ENCODE assay signal across 35 cellular contexts in the genomic region with DNA sequence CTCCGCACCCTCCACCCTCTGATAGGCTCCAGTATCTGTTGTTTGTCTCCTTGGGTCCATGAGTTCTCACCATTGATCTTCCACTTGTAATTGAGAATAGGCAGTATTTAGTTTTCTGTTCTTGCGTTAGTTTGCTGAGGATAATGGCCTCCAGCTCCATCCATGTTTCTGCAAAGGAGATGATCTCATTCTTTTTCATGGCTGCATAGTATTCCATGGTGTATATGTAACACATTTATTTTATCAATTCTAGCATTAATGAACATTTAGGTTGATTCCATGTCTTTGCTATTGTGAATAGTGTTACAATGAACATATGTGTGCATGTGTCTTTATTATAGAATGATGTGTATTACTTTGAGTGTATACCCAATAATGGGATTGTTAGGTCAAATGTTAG.
DNase-seq lines count a peak whose midpoint lies in the region; ATAC-seq, FAIRE-seq and TF ChIP-seq lines count a peak whose summit lies in the region.
"Had no signal": no experiment of that assay in that cellular context is flagged by ENCODE, and none has a peak within 500 bp of the region (broad histone marks: within the 10 kb centered on the region; RNA-seq: fewer than 3 reads in every experiment).

No MANE protein-coding gene starts in this region.

- H3K9me3 ChIP-seq in HEK293 (ENCODE audit: control insufficient read depth, insufficient read depth, low read depth, low read length) (no peaks in the 10 kb centered on the region), K562 (replicated peaks; ENCODE audit: control insufficient read depth, insufficient read depth, low read depth, low read length) (no peaks in the 10 kb centered on the region), H1 (ENCODE audit: insufficient read depth in 2 of 2, low read depth in 1 of 2, low read length in 1 of 2) (no peaks in the 10 kb centered on the region; a peak in 1 of 4 replicates)
- H3K9me3 ChIP-seq: A549; BE2C; BLaER1; BLaER1 treated with 17β-estradiol and CSF1 and Interleukin-3, amounts not matched to agents 10 nM and 100 nM; Caco-2 had no signal

- no peak overlapping the region for H2BK120ac ChIP-seq in H1 (replicated peaks; ENCODE audit: low read depth, low read length)

- peaks cover 10% of the 10 kb centered on the region for H3K4me1 Mint-ChIP-seq in type B pancreatic cell (ENCODE audit: unreplicated experiment)
- H3K4me1 Mint-ChIP-seq: B cell; CD14-positive monocyte; CD4-positive, alpha-beta memory T cell; CD4-positive, CD25-positive, alpha-beta regulatory T cell; CD8-positive, alpha-beta memory T cell had no signal

- no peak overlapping the region for H2AK5ac ChIP-seq in H1 (ENCODE audit: low read depth, low read length)

- H3K36me3 ChIP-seq in HEK293 (ENCODE audit: control insufficient read depth in 2 of 2, insufficient read depth in 1 of 2, low read length in 2 of 2) (no peaks in the 10 kb centered on the region), K562 (ENCODE audit: control insufficient read depth, insufficient read depth, low read length) (no peaks in the 10 kb centered on the region), H1 (ENCODE audit: control insufficient read depth in 2 of 4, insufficient read depth in 4 of 4, low read length in 3 of 4) (no peaks in the 10 kb centered on the region)
- H3K36me3 ChIP-seq: BE2C; BLaER1; BLaER1 treated with 17β-estradiol and CSF1 and Interleukin-3, amounts not matched to agents 10 nM and 100 nM had no signal

- no peak overlapping the region for H3K56ac ChIP-seq in H1 (replicated peaks; ENCODE audit: insufficient read length, low read depth, low read length)

- ATAC-seq in K562 (no peak), GM21723 (IDR thresholded peaks at IDR 0.05; ENCODE audit: unreplicated experiment) (no peak)
- ATAC-seq: A549; CD8-positive, alpha-beta T cell had no signal

- H3K27me3 ChIP-seq in K562 (ENCODE audit: control insufficient read depth in 2 of 2, insufficient read depth in 2 of 2, low read length in 2 of 2): no peaks in the 10 kb centered on the region
- H3K27me3 ChIP-seq in H1 (replicated peaks in 1 of 4; ENCODE audit: control insufficient read depth in 3 of 4, extremely low read depth in 1 of 4, insufficient read depth in 3 of 4, low read length in 3 of 4): no peaks in the 10 kb centered on the region
- H3K27me3 ChIP-seq: BE2C; BLaER1; BLaER1 treated with 17β-estradiol and CSF1 and Interleukin-3, amounts not matched to agents 10 nM and 100 nM had no signal

- FAIRE-seq in K562 (lab: Jason Lieb, UNC) (no peak), H1 (lab: Jason Lieb, UNC) (no peak), GM12891 (lab: Jason Lieb, UNC) (no peak)
- FAIRE-seq: A204.1, A549, D721Med had no signal

- no peak overlapping the region for H3K14ac ChIP-seq in H1 (ENCODE audit: insufficient read length)

- no peak overlapping the region for H2BK5ac ChIP-seq in H1 (ENCODE audit: low read depth, low read length)

- DNase-seq in K562 (ENCODE audit: extremely low read depth in 1 of 4, low spot score in 3 of 4) (no peak), H1 (ENCODE audit: low read depth in 1 of 2, low spot score in 2 of 2) (no peak), type B pancreatic cell (ENCODE audit: extremely low spot score, unreplicated experiment) (no peak), GM12891 (ENCODE audit: insufficient read length, low spot score) (no peak)
- DNase-seq: 8988T; ACHN; AML-193; BE2C; C1 segment of cervical spinal cord; Caco-2; Calu3; CD4-positive, alpha-beta memory T cell; CD4-positive, alpha-beta T cell; CD4-positive, CD25-positive, alpha-beta regulatory T cell; CD8-positive, alpha-beta memory T cell; CD8-positive, alpha-beta T cell; COR-L47; DMS 273 treated with DMSO at 0.1 percent for 48 hours; DMS153; DMS53; DMS79; DMS79 treated with DMSO at 0.1 percent for 48 hours; DND-41; EL had no signal

- no peaks in the 10 kb centered on the region for H3K36me3 Mint-ChIP-seq in type B pancreatic cell
- H3K36me3 Mint-ChIP-seq: CD14-positive monocyte; CD4-positive, alpha-beta memory T cell; CD4-positive, CD25-positive, alpha-beta regulatory T cell; CD8-positive, alpha-beta memory T cell; CD8-positive, alpha-beta T cell had no signal

- TF ChIP-seq CTCF in HEK293 (tag by site-specific recombination; IDR thresholded peaks at IDR 0.05) (no peak), K562 (IDR thresholded peaks at IDR 0.05 in 2 of 3, conservative IDR thresholded peaks at IDR 0.05 in 1 of 3; ENCODE audit: insufficient read depth in 2 of 3, low read depth in 1 of 3, low read length in 3 of 3) (no peak), H1 (IDR thresholded peaks at IDR 0.05; ENCODE audit: control extremely low read depth in 1 of 3, insufficient read depth in 1 of 3, low read depth in 1 of 3, low read length in 3 of 3) (no peak), type B pancreatic cell (conservative IDR thresholded peaks at IDR 0.05) (no peak)

- no peaks in the 10 kb centered on the region for H3K79me2 ChIP-seq in K562 (ENCODE audit: control insufficient read depth, insufficient read depth, low read length)
- H3K79me2 ChIP-seq in H1 (ENCODE audit: control insufficient read depth in 1 of 2, insufficient read depth in 2 of 2, low read length in 2 of 2): no peaks in the 10 kb centered on the region

- no peaks in the 10 kb centered on the region for H3K79me1 ChIP-seq in H1 (ENCODE audit: low read depth, low read length)

- no peak overlapping the region for H3K23ac ChIP-seq in H1 (ENCODE audit: insufficient read length)

- H3K4me2 ChIP-seq in K562 (ENCODE audit: insufficient read depth, low read length) (no peak overlapping the region), H1 (ENCODE audit: insufficient read depth in 1 of 2, low read depth in 2 of 2, low read length in 2 of 2) (no peak overlapping the region)
- H3K4me2 ChIP-seq: A549; BLaER1; BLaER1 treated with 17β-estradiol and CSF1 and Interleukin-3, amounts not matched to agents 10 nM and 100 nM had no signal

- H3K4me1 ChIP-seq in HEK293 (ENCODE audit: control insufficient read depth, insufficient read depth, low read length): no peaks in the 10 kb centered on the region
- H3K4me1 ChIP-seq in K562 (replicated peaks in 1 of 2; ENCODE audit: control insufficient read depth in 2 of 2, insufficient read depth in 2 of 2, low read length in 2 of 2): no peaks in the 10 kb centered on the region
- no peaks in the 10 kb centered on the region for H3K4me1 ChIP-seq in H1 (replicated peaks in 1 of 4; ENCODE audit: control insufficient read depth in 3 of 4, insufficient read depth in 4 of 4, low read length in 3 of 4)
- H3K4me1 ChIP-seq: BE2C; BLaER1; BLaER1 treated with 17β-estradiol and CSF1 and Interleukin-3, amounts not matched to agents 10 nM and 100 nM; Caco-2 had no signal

- no peak overlapping the region for H4K5ac ChIP-seq in H1 (ENCODE audit: insufficient read length, low read depth, low read length)

- POLR2A ChIA-PET in HEK293 (lab: Yijun Ruan, JAX): no interaction called here
- POLR2A ChIA-PET in K562 (lab: Yijun Ruan, JAX): no interaction called here
- POLR2A ChIA-PET in H1 (lab: Charles Lee; ENCODE audit: partially characterized antibody): no interaction called here

- H3K4me3 ChIP-seq in HEK293 (ENCODE audit: low read depth, low read length): no peak overlapping the region
- no peak overlapping the region for H3K4me3 ChIP-seq in K562
- no peak overlapping the region for H3K4me3 ChIP-seq in H1 (ENCODE audit: extremely low read depth in 1 of 4, insufficient read depth in 2 of 4, low read depth in 3 of 4, low read length in 4 of 4)
- H3K4me3 ChIP-seq: A549; BLaER1; BLaER1 treated with 17β-estradiol and CSF1 and Interleukin-3, amounts not matched to agents 10 nM and 100 nM had no signal

- H3K18ac ChIP-seq in H1 (ENCODE audit: extremely low read depth, low read length): no peak overlapping the region

- H3K9ac ChIP-seq in K562 (ENCODE audit: insufficient read depth in 1 of 2, low read depth in 2 of 2, low read length in 2 of 2) (no peak overlapping the region), H1 (replicated peaks in 1 of 4; ENCODE audit: extremely low read depth in 1 of 4, low read depth in 3 of 4, low read length in 3 of 4) (no peak overlapping the region)
- H3K9ac ChIP-seq: BLaER1; BLaER1 treated with 17β-estradiol and CSF1 and Interleukin-3, amounts not matched to agents 10 nM and 100 nM had no signal

- in situ Hi-C loops in K562 (cut with MboI): no loop called here

- intact Hi-C loops in K562 (cut with micrococcal nuclease): no loop called here

- peaks cover 4% of the 10 kb centered on the region for H3K27me3 Mint-ChIP-seq in type B pancreatic cell
- H3K27me3 Mint-ChIP-seq: B cell; CD4-positive, alpha-beta memory T cell; CD4-positive, alpha-beta T cell; CD4-positive, CD25-positive, alpha-beta regulatory T cell; CD8-positive, alpha-beta memory T cell had no signal

- no peak overlapping the region for H3K4ac ChIP-seq in H1 (replicated peaks; ENCODE audit: insufficient read length, low read depth, low read length)

- H4K8ac ChIP-seq in H1 (ENCODE audit: extremely low read depth, insufficient read depth, low read length): no peak overlapping the region

- TF ChIP-seq RAD21 in K562 (CRISPR knock-in tag; conservative IDR thresholded peaks at IDR 0.05 in 1 of 2, IDR thresholded peaks at IDR 0.05 in 1 of 2) (no peak), H1 (IDR thresholded peaks at IDR 0.05 in 1 of 2, conservative IDR thresholded peaks at IDR 0.05 in 1 of 2; ENCODE audit: low read depth in 2 of 2, low read length in 2 of 2) (no peak)

- no peak overlapping the region for H3K4me3 Mint-ChIP-seq in type B pancreatic cell
- H3K4me3 Mint-ChIP-seq: B cell; CD14-positive monocyte; CD4-positive, alpha-beta memory T cell; CD4-positive, alpha-beta T cell; CD4-positive, CD25-positive, alpha-beta regulatory T cell; CD8-positive, alpha-beta memory T cell; CD8-positive, alpha-beta T cell had no signal

- H2BK15ac ChIP-seq in H1 (ENCODE audit: low read length): no peak overlapping the region

- H4K20me1 ChIP-seq in K562 (replicated peaks; ENCODE audit: control insufficient read depth, insufficient read depth, low read length) (no peaks in the 10 kb centered on the region), H1 (replicated peaks in 1 of 2; ENCODE audit: control insufficient read depth in 1 of 2, insufficient read depth in 2 of 2, low read length in 2 of 2) (no peaks in the 10 kb centered on the region)
- H4K20me1 ChIP-seq: BLaER1; BLaER1 treated with 17β-estradiol and CSF1 and Interleukin-3, amounts not matched to agents 10 nM and 100 nM had no signal

- CTCF ChIA-PET in HEK293 (lab: Yijun Ruan, JAX) (no interaction called here), K562 (lab: Yijun Ruan, JAX; ENCODE audit: low intra/inter-chr PET ratio) (no interaction called here), H1 (lab: Charles Lee; ENCODE audit: partially characterized antibody) (interaction anchor here (4.6 kb wide), 1 partner anchor 345 kb away, joined by 18 read pairs; no protein-coding TSS in a partner anchor)

- H2AFZ ChIP-seq in K562 (ENCODE audit: low read depth, low read length) (no peak overlapping the region), H1 (ENCODE audit: low read length) (no peak overlapping the region)

- H2BK12ac ChIP-seq in H1 (ENCODE audit: low read depth, low read length): no peak overlapping the region

- no peak overlapping the region for H4K91ac ChIP-seq in H1 (replicated peaks; ENCODE audit: insufficient read length, low read length)

- TF ChIP-seq POLR2A in K562 (conservative IDR thresholded peaks at IDR 0.05) (no peak), H1 (IDR thresholded peaks at IDR 0.05; ENCODE audit: control extremely low read depth in 1 of 2, low read depth in 2 of 2, low read length in 2 of 2) (no peak), GM12891 (IDR thresholded peaks at IDR 0.05; ENCODE audit: low read depth, low read length) (no peak)

- no peak for TF ChIP-seq EP300 in K562 (IDR thresholded peaks at IDR 0.05; ENCODE audit: low read length)
- TF ChIP-seq EP300 in H1 (IDR thresholded peaks at IDR 0.05; ENCODE audit: borderline replicate concordance in 1 of 2, low read depth in 2 of 2, low read length in 2 of 2): no peak

- BruUV-seq in K562 (replicated peaks; lab: Mats Ljungman, UMichigan): no TSS peak

- WGBS in K562 (ENCODE audit: insufficient coverage, low coverage, missing lambda C conversion rate): 0% methylated on average over 2 of the region's 2 CpGs
- 40% methylated on average over 2 of the region's 2 CpGs; no CpG with 5 or more reads in 1 of the 2 experiments for WGBS in H1 (ENCODE audit: extremely low coverage in 1 of 2, insufficient coverage in 1 of 2, insufficient read length in 1 of 2, insufficient replicate concordance in 2 of 2, low coverage in 1 of 2, low lambda C conversion rate in 2 of 2, missing lambda C conversion rate in 1 of 2), 2 experiments

- H3K9me3 Mint-ChIP-seq in type B pancreatic cell: no peaks in the 10 kb centered on the region
- H3K9me3 Mint-ChIP-seq: CD14-positive monocyte had no signal

- H3K23me2 ChIP-seq in H1 (ENCODE audit: low read depth, low read length): no peaks in the 10 kb centered on the region

- no peak overlapping the region for H2BK20ac ChIP-seq in H1 (ENCODE audit: low read length)

- H3K27ac ChIP-seq in HEK293 (ENCODE audit: extremely low read depth, low read depth, low read length): no peak overlapping the region
- H3K27ac ChIP-seq in K562 (ENCODE audit: extremely low read depth, low read depth, low read length): no peak overlapping the region
- H3K27ac ChIP-seq in H1 (ENCODE audit: low read depth, low read length): no peak overlapping the region
- H3K27ac ChIP-seq: 22Rv1; A549; BLaER1; BLaER1 treated with 17β-estradiol and CSF1 and Interleukin-3, amounts not matched to agents 10 nM and 100 nM; C4-2B had no signal

- H3K27ac Mint-ChIP-seq in type B pancreatic cell: no peak overlapping the region
- H3K27ac Mint-ChIP-seq: B cell; CD14-positive monocyte; CD4-positive, alpha-beta memory T cell; CD4-positive, alpha-beta T cell; CD4-positive, CD25-positive, alpha-beta regulatory T cell; CD8-positive, alpha-beta T cell had no signal

- no peaks in the 10 kb centered on the region for H3K9me1 ChIP-seq in K562 (ENCODE audit: control insufficient read depth, insufficient read depth, low read length)
